In the genomic region with DNA sequence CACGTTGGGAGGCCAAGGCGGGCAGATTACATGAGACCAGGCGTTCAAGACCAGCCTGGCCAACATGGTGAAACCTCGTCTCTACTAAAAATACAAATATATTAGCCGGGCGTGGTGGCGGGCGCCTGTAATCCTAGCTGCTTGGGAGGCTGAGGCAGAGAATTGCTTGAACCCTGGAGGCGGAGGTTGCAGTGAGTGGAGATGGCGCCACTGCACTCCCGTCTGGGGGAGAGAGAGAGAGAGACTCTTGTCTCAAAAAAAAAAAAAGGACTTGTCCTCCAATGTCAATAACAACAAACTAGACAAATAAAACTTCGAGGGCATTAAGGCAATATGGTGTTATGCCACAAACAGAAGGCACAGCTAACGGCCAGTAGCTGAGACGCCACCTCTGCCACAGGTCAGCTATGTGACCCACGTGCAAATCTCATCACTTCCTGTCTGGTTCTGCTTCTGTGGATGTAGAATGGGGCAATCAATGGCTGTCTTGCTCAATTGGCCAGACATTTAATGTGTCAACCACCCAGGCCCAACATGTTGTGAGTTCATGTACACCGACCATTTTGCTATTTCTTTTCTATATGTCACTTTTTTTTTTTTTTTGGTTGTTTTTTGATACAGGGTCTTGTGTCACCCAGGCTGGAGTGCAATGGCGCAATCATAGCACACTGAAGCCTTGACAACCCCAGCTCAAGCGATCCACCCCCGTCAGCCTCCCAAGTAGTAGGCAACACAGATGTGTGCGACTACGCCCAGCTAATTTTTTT, we compare ENCODE assay signal across 1 cellular context.
TF ChIP-seq lines count a peak whose summit lies in the region.

No MANE protein-coding gene starts in this region.

TF ChIP-seq in HepG2, 621 proteins besides CTCF, POLR2A, EP300 and RAD21 (continued from another document and continues in another):
- TF ChIP-seq, protein P1, sequence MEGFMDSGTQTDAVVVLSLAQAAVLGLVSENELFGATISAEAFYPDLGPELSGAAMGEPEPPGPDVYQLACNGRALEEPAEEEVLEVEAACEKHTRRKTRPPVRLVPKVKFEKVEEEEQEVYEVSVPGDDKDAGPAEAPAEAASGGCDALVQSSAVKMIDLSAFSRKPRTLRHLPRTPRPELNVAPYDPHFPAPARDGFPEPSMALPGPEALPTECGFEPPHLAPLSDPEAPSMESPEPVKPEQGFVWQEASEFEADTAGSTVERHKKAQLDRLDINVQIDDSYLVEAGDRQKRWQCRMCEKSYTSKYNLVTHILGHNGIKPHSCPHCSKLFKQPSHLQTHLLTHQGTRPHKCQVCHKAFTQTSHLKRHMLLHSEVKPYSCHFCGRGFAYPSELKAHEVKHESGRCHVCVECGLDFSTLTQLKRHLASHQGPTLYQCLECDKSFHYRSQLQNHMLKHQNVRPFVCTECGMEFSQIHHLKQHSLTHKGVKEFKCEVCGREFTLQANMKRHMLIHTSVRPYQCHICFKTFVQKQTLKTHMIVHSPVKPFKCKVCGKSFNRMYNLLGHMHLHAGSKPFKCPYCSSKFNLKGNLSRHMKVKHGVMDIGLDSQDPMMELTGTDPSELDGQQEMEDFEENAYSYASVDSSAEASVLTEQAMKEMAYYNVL (CRISPR knock-in tag; IDR thresholded peaks at IDR 0.05; ENCODE audit: borderline replicate concordance): 0 out of 2 replicates have a peak, but pooled peaks have one; percentile 18
- TF ChIP-seq IKZF1 (IDR thresholded peaks at IDR 0.05) (no peak), ZFP1 (CRISPR knock-in tag; IDR thresholded peaks at IDR 0.05) (peak; percentile 49; the same call in 1 of the 2 replicates), ZNF83 (CRISPR knock-in tag; IDR thresholded peaks at IDR 0.05; ENCODE audit: borderline replicate concordance) (no peak), ISX (CRISPR knock-in tag; conservative IDR thresholded peaks at IDR 0.05) (0 out of 2 replicates have a peak, but pooled peaks have one; percentile 40), ZNF619 (CRISPR knock-in tag; IDR thresholded peaks at IDR 0.05) (peak; percentile 75; the same call in 1 of the 2 replicates), ZNF431 (CRISPR knock-in tag; IDR thresholded peaks at IDR 0.05; ENCODE audit: borderline replicate concordance, low read depth) (0 out of 2 replicates have a peak, but pooled peaks have one; percentile 44), MXD4 (CRISPR knock-in tag; IDR thresholded peaks at IDR 0.05) (peak; percentile 73), KDM4B (CRISPR knock-in tag; IDR thresholded peaks at IDR 0.05) (peak; percentile 70; the same call in 1 of the 2 replicates), ZNF30 (CRISPR knock-in tag; IDR thresholded peaks at IDR 0.05) (no peak; the same call in 1 of the 2 replicates), ZNF550 (CRISPR knock-in tag; IDR thresholded peaks at IDR 0.05; ENCODE audit: borderline replicate concordance) (no peak), RXRB (CRISPR knock-in tag; IDR thresholded peaks at IDR 0.05; ENCODE audit: borderline replicate concordance) (peak; percentile 83; the same call in 1 of the 2 replicates), CEBPB (IDR thresholded peaks at IDR 0.05; ENCODE audit: borderline replicate concordance, low read depth, low read length) (peak; percentile 99), ZMYM3 (CRISPR knock-in tag; IDR thresholded peaks at IDR 0.05) (peak; percentile 79), HNF4G (IDR thresholded peaks at IDR 0.05; ENCODE audit: borderline replicate concordance, low read depth, low read length) (peak; percentile 59; the same call in 1 of the 2 replicates), HNF4G (CRISPR knock-in tag; IDR thresholded peaks at IDR 0.05; ENCODE audit: borderline replicate concordance, low read depth) (no peak; the same call in 1 of the 2 replicates), HMGA1 (CRISPR knock-in tag; conservative IDR thresholded peaks at IDR 0.05) (no peak), TOPORS (CRISPR knock-in tag; IDR thresholded peaks at IDR 0.05) (no peak), NR2F6 (IDR thresholded peaks at IDR 0.05) (peak; percentile 90), NR2F6 (CRISPR knock-in tag; IDR thresholded peaks at IDR 0.05) (peak; percentile 93), PHB2 (IDR thresholded peaks at IDR 0.05; ENCODE audit: partially characterized antibody) (no peak), MAF1 (CRISPR knock-in tag; IDR thresholded peaks at IDR 0.05; ENCODE audit: borderline replicate concordance) (no peak), SOX5 (CRISPR knock-in tag; IDR thresholded peaks at IDR 0.05; ENCODE audit: borderline replicate concordance) (peak; percentile 74), SSRP1 (CRISPR knock-in tag; IDR thresholded peaks at IDR 0.05) (no peak; the same call in 1 of the 2 replicates), RARA (CRISPR knock-in tag; IDR thresholded peaks at IDR 0.05) (peak; percentile 92), MIER3 (CRISPR knock-in tag; IDR thresholded peaks at IDR 0.05; ENCODE audit: borderline replicate concordance) (peak; percentile 55; the same call in 1 of the 2 replicates), ATRX (CRISPR knock-in tag; IDR thresholded peaks at IDR 0.05; ENCODE audit: borderline replicate concordance) (no peak; the same call in 1 of the 2 replicates), WIZ (CRISPR knock-in tag; IDR thresholded peaks at IDR 0.05) (no peak)
- TF ChIP-seq, protein P2, sequence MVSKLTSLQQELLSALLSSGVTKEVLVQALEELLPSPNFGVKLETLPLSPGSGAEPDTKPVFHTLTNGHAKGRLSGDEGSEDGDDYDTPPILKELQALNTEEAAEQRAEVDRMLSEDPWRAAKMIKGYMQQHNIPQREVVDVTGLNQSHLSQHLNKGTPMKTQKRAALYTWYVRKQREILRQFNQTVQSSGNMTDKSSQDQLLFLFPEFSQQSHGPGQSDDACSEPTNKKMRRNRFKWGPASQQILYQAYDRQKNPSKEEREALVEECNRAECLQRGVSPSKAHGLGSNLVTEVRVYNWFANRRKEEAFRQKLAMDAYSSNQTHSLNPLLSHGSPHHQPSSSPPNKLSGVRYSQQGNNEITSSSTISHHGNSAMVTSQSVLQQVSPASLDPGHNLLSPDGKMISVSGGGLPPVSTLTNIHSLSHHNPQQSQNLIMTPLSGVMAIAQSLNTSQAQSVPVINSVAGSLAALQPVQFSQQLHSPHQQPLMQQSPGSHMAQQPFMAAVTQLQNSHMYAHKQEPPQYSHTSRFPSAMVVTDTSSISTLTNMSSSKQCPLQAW (CRISPR knock-in tag; IDR thresholded peaks at IDR 0.05): peak; percentile 55; the same call in 1 of the 2 replicates
- TF ChIP-seq, protein P3, sequence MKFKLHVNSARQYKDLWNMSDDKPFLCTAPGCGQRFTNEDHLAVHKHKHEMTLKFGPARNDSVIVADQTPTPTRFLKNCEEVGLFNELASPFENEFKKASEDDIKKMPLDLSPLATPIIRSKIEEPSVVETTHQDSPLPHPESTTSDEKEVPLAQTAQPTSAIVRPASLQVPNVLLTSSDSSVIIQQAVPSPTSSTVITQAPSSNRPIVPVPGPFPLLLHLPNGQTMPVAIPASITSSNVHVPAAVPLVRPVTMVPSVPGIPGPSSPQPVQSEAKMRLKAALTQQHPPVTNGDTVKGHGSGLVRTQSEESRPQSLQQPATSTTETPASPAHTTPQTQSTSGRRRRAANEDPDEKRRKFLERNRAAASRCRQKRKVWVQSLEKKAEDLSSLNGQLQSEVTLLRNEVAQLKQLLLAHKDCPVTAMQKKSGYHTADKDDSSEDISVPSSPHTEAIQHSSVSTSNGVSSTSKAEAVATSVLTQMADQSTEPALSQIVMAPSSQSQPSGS (CRISPR knock-in tag; IDR thresholded peaks at IDR 0.05): no peak; the same call in 1 of the 2 replicates
- TF ChIP-seq, protein P4, sequence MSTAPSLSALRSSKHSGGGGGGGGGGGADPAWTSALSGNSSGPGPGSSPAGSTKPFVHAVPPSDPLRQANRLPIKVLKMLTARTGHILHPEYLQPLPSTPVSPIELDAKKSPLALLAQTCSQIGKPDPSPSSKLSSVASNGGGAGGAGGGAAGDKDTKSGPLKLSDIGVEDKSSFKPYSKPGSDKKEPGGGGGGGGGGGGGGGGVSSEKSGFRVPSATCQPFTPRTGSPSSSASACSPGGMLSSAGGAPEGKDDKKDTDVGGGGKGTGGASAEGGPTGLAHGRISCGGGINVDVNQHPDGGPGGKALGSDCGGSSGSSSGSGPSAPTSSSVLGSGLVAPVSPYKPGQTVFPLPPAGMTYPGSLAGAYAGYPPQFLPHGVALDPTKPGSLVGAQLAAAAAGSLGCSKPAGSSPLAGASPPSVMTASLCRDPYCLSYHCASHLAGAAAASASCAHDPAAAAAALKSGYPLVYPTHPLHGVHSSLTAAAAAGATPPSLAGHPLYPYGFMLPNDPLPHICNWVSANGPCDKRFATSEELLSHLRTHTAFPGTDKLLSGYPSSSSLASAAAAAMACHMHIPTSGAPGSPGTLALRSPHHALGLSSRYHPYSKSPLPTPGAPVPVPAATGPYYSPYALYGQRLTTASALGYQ (CRISPR knock-in tag; IDR thresholded peaks at IDR 0.05): peak; percentile 9; the same call in 1 of the 2 replicates
- TF ChIP-seq, protein P5, sequence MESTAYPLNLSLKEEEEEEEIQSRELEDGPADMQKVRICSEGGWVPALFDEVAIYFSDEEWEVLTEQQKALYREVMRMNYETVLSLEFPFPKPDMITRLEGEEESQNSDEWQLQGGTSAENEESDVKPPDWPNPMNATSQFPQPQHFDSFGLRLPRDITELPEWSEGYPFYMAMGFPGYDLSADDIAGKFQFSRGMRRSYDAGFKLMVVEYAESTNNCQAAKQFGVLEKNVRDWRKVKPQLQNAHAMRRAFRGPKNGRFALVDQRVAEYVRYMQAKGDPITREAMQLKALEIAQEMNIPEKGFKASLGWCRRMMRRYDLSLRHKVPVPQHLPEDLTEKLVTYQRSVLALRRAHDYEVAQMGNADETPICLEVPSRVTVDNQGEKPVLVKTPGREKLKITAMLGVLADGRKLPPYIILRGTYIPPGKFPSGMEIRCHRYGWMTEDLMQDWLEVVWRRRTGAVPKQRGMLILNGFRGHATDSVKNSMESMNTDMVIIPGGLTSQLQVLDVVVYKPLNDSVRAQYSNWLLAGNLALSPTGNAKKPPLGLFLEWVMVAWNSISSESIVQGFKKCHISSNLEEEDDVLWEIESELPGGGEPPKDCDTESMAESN (CRISPR knock-in tag; conservative IDR thresholded peaks at IDR 0.05): 0 out of 2 replicates have a peak, but pooled peaks have one; percentile 33
- TF ChIP-seq, protein P6, sequence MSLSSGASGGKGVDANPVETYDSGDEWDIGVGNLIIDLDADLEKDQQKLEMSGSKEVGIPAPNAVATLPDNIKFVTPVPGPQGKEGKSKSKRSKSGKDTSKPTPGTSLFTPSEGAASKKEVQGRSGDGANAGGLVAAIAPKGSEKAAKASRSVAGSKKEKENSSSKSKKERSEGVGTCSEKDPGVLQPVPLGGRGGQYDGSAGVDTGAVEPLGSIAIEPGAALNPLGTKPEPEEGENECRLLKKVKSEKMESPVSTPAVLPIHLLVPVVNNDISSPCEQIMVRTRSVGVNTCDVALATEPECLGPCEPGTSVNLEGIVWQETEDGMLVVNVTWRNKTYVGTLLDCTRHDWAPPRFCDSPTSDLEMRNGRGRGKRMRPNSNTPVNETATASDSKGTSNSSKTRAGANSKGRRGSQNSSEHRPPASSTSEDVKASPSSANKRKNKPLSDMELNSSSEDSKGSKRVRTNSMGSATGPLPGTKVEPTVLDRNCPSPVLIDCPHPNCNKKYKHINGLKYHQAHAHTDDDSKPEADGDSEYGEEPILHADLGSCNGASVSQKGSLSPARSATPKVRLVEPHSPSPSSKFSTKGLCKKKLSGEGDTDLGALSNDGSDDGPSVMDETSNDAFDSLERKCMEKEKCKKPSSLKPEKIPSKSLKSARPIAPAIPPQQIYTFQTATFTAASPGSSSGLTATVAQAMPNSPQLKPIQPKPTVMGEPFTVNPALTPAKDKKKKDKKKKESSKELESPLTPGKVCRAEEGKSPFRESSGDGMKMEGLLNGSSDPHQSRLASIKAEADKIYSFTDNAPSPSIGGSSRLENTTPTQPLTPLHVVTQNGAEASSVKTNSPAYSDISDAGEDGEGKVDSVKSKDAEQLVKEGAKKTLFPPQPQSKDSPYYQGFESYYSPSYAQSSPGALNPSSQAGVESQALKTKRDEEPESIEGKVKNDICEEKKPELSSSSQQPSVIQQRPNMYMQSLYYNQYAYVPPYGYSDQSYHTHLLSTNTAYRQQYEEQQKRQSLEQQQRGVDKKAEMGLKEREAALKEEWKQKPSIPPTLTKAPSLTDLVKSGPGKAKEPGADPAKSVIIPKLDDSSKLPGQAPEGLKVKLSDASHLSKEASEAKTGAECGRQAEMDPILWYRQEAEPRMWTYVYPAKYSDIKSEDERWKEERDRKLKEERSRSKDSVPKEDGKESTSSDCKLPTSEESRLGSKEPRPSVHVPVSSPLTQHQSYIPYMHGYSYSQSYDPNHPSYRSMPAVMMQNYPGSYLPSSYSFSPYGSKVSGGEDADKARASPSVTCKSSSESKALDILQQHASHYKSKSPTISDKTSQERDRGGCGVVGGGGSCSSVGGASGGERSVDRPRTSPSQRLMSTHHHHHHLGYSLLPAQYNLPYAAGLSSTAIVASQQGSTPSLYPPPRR (CRISPR knock-in tag; IDR thresholded peaks at IDR 0.05; ENCODE audit: borderline replicate concordance): 0 out of 2 replicates have a peak, but pooled peaks have one; percentile 15
- TF ChIP-seq, protein P7, sequence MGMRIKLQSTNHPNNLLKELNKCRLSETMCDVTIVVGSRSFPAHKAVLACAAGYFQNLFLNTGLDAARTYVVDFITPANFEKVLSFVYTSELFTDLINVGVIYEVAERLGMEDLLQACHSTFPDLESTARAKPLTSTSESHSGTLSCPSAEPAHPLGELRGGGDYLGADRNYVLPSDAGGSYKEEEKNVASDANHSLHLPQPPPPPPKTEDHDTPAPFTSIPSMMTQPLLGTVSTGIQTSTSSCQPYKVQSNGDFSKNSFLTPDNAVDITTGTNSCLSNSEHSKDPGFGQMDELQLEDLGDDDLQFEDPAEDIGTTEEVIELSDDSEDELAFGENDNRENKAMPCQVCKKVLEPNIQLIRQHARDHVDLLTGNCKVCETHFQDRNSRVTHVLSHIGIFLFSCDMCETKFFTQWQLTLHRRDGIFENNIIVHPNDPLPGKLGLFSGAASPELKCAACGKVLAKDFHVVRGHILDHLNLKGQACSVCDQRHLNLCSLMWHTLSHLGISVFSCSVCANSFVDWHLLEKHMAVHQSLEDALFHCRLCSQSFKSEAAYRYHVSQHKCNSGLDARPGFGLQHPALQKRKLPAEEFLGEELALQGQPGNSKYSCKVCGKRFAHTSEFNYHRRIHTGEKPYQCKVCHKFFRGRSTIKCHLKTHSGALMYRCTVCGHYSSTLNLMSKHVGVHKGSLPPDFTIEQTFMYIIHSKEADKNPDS (CRISPR knock-in tag; IDR thresholded peaks at IDR 0.05): peak; percentile 23; the same call in 1 of the 2 replicates
- TF ChIP-seq, protein P8, sequence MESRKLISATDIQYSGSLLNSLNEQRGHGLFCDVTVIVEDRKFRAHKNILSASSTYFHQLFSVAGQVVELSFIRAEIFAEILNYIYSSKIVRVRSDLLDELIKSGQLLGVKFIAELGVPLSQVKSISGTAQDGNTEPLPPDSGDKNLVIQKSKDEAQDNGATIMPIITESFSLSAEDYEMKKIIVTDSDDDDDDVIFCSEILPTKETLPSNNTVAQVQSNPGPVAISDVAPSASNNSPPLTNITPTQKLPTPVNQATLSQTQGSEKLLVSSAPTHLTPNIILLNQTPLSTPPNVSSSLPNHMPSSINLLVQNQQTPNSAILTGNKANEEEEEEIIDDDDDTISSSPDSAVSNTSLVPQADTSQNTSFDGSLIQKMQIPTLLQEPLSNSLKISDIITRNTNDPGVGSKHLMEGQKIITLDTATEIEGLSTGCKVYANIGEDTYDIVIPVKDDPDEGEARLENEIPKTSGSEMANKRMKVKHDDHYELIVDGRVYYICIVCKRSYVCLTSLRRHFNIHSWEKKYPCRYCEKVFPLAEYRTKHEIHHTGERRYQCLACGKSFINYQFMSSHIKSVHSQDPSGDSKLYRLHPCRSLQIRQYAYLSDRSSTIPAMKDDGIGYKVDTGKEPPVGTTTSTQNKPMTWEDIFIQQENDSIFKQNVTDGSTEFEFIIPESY (CRISPR knock-in tag; IDR thresholded peaks at IDR 0.05): peak; percentile 54
- TF ChIP-seq, protein P9, sequence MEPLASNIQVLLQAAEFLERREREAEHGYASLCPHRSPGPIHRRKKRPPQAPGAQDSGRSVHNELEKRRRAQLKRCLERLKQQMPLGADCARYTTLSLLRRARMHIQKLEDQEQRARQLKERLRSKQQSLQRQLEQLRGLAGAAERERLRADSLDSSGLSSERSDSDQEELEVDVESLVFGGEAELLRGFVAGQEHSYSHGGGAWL (CRISPR knock-in tag; IDR thresholded peaks at IDR 0.05): peak; percentile 61
